In genomic region chr15:22917556-22917955, GRCh38 we compare ENCODE assay signal across 20 cellular contexts.
"Had no signal": no experiment of that assay in that cellular context is flagged by ENCODE, and none has a peak within 500 bp of the region (broad histone marks: within the 10 kb centered on the region; RNA-seq: fewer than 3 reads in every experiment).

No MANE protein-coding gene starts in this region.

- H3K9ac ChIP-seq: neural progenitor cell had no signal

- H3K36me3 ChIP-seq: neural progenitor cell, ovary had no signal

- FAIRE-seq: colon, kidney had no signal

- H3K9me3 ChIP-seq: esophagus squamous epithelium, ovary, tibial artery had no signal

- H3K4me3 Mint-ChIP-seq: dendritic cell treated with granulocyte-macrophage colony-stimulating factor and Interleukin-4, amounts not matched to agents 40 ng/mL and 50 ng/mL, for 4 days; effector memory CD8-positive, alpha-beta T cell; immature natural killer cell; naive thymus-derived CD4-positive, alpha-beta T cell; neural progenitor cell; stimulated activated memory B cell treated with anti-CD40 and anti-IgM and Interleukin-4, amounts not matched to agents 10 μg/mL and 1 μg/mL and 100 μg/mL, for 72 hours; stimulated activated naive CD8-positive, alpha-beta T cell treated with anti-CD3 and anti-CD28 coated beads, Interleukin-15, Interleukin-2, amounts not matched to agents 100 ng/mL and 50 ng/mL, for 24 hours had no signal

- H3K4me1 Mint-ChIP-seq: immature natural killer cell; naive thymus-derived CD4-positive, alpha-beta T cell; neural progenitor cell had no signal

- H3K4me3 ChIP-seq: esophagus squamous epithelium, lung, neural progenitor cell, ovary, smooth muscle cell, tibial artery had no signal

- H3K27me3 Mint-ChIP-seq: dendritic cell treated with granulocyte-macrophage colony-stimulating factor and Interleukin-4, amounts not matched to agents 40 ng/mL and 50 ng/mL, for 4 days; effector memory CD8-positive, alpha-beta T cell; naive thymus-derived CD4-positive, alpha-beta T cell; stimulated activated memory B cell treated with anti-CD40 and anti-IgM and Interleukin-4, amounts not matched to agents 10 μg/mL and 1 μg/mL and 100 μg/mL, for 72 hours; stimulated activated naive CD8-positive, alpha-beta T cell treated with anti-CD3 and anti-CD28 coated beads, Interleukin-15, Interleukin-2, amounts not matched to agents 100 ng/mL and 50 ng/mL, for 24 hours had no signal

- H2AFZ ChIP-seq: neural progenitor cell had no signal

- ATAC-seq: effector memory CD8-positive, alpha-beta T cell; left cardiac atrium; left ventricle myocardium superior; naive thymus-derived CD4-positive, alpha-beta T cell; stimulated activated memory B cell treated with anti-CD40 and anti-IgM and Interleukin-4, amounts not matched to agents 10 μg/mL and 1 μg/mL and 100 μg/mL, for 72 hours had no signal

- H3K4me1 ChIP-seq: neural progenitor cell, tibial artery had no signal

- H3K27ac ChIP-seq: esophagus squamous epithelium, neural progenitor cell, ovary, tibial artery had no signal

- H3K27ac Mint-ChIP-seq: dendritic cell treated with granulocyte-macrophage colony-stimulating factor and Interleukin-4, amounts not matched to agents 40 ng/mL and 50 ng/mL, for 4 days; effector memory CD8-positive, alpha-beta T cell; immature natural killer cell; neural progenitor cell; stimulated activated memory B cell treated with anti-CD40 and anti-IgM and Interleukin-4, amounts not matched to agents 10 μg/mL and 1 μg/mL and 100 μg/mL, for 72 hours; stimulated activated naive CD8-positive, alpha-beta T cell treated with anti-CD3 and anti-CD28 coated beads, Interleukin-15, Interleukin-2, amounts not matched to agents 100 ng/mL and 50 ng/mL, for 24 hours had no signal

- H3K4me2 ChIP-seq: neural progenitor cell, smooth muscle cell had no signal

- DNase-seq: effector memory CD8-positive, alpha-beta T cell; esophagus squamous epithelium; immature natural killer cell; kidney; left cardiac atrium; left ventricle myocardium superior; naive thymus-derived CD4-positive, alpha-beta T cell; nucleus accumbens; ovary; right cardiac atrium; stimulated activated CD4-positive, alpha-beta T cell treated with anti-CD3 and anti-CD28 coated beads, Interleukin-1b, Interleukin-23, amount 100 ng/mL, for 48 hours; stimulated activated CD4-positive, alpha-beta T cell treated with anti-CD3 and anti-CD28 coated beads, Interleukin-4, amount 100 ng/mL, for 24 hours; tibial artery had no signal

- H3K9me3 Mint-ChIP-seq: dendritic cell treated with granulocyte-macrophage colony-stimulating factor and Interleukin-4, amounts not matched to agents 40 ng/mL and 50 ng/mL, for 4 days; effector memory CD8-positive, alpha-beta T cell; immature natural killer cell; naive thymus-derived CD4-positive, alpha-beta T cell; neural progenitor cell; stimulated activated memory B cell treated with anti-CD40 and anti-IgM and Interleukin-4, amounts not matched to agents 10 μg/mL and 1 μg/mL and 100 μg/mL, for 72 hours; stimulated activated naive CD8-positive, alpha-beta T cell treated with anti-CD3 and anti-CD28 coated beads, Interleukin-15, Interleukin-2, amounts not matched to agents 100 ng/mL and 50 ng/mL, for 24 hours had no signal

- H3K27me3 ChIP-seq: esophagus squamous epithelium, neural progenitor cell, ovary, tibial artery had no signal
